8 cellular contexts compared by ENCODE assay signal in genomic region chr11:44556735-44557409, GRCh38. TPM values are rescaled to one million over a fixed set of nuclear protein-coding genes. Genes with fewer than 3 reads are reported as not detected.
A peak's percentile ranks its signal among the peaks of the same experiment; 100 is the strongest.
DNase-seq lines count a peak whose midpoint lies in the region; ATAC-seq and TF ChIP-seq lines count a peak whose summit lies in the region.

No MANE protein-coding gene starts in this region.

- no peaks in the 10 kb centered on the region for H3K36me3 Mint-ChIP-seq in activated CD4-positive, alpha-beta T cell treated with anti-CD3 and anti-CD28 coated beads, Interleukin-2, amount 10 ng/mL, durations not matched to agents 7 days and 5 days (ENCODE audit: low read depth)

- intact Hi-C loops in dorsolateral prefrontal cortex (cut with DNase I) (loop anchor here (1.0 to 5.0 kb wide), 4 partner anchors 60 to 355 kb away; partner anchors contain the start of gene TSPAN18 (in 2 of the 2)), stomach (cut with DNase I; ENCODE audit: low total_unique reads) (no loop called here)

- no peak for TF ChIP-seq POLR2A in stomach (IDR thresholded peaks at IDR 0.05)

- H3K27ac Mint-ChIP-seq in activated CD4-positive, alpha-beta T cell treated with anti-CD3 and anti-CD28 coated beads, Interleukin-2, amount 10 ng/mL, durations not matched to agents 7 days and 5 days = no peak overlapping the region

- peaks cover under 1% of the 10 kb centered on the region for H3K27me3 Mint-ChIP-seq in activated CD4-positive, alpha-beta T cell treated with anti-CD3 and anti-CD28 coated beads, Interleukin-2, amount 10 ng/mL, durations not matched to agents 7 days and 5 days

- ATAC-seq in GM21423 (IDR thresholded peaks at IDR 0.05; ENCODE audit: unreplicated experiment) = peak; percentile 32
- no peak for ATAC-seq in GM21360 (IDR thresholded peaks at IDR 0.05; ENCODE audit: unreplicated experiment)

- POLR2A ChIA-PET in activated CD4-positive, alpha-beta T cell treated with anti-CD3 and anti-CD28 coated beads, Interleukin-2, amount 10 ng/mL, durations not matched to agents 7 days and 5 days (lab: Charles Lee) = interaction anchor here (0.7 kb wide), 2 partner anchors 8 to 60 kb away, joined by 3 to 9 read pairs; no protein-coding TSS in a partner anchor

- 18 to 32% (median 22%) methylated on average over 10 to 11 of the region's 11 CpGs for WGBS in stomach, 5 donors

- H3K27ac ChIP-seq in dorsolateral prefrontal cortex = peak overlapping the region in 23 of 59 donors; percentile 2 to 74 (median 40)
- no peak overlapping the region for H3K27ac ChIP-seq in stomach

- H3K36me3 ChIP-seq in stomach = no peaks in the 10 kb centered on the region

- CTCF ChIA-PET in activated CD4-positive, alpha-beta T cell treated with anti-CD3 and anti-CD28 coated beads, Interleukin-2, amount 10 ng/mL, durations not matched to agents 7 days and 5 days (lab: Charles Lee) = interaction anchor here (0.6 to 4.0 kb wide), 17 partner anchors 9 to 221 kb away, joined by 3 to 45 read pairs (median 4); partner anchors contain the start of gene CD82

- peak; percentile 40 to 95 (median 84) for TF ChIP-seq CTCF in dorsolateral prefrontal cortex (IDR thresholded peaks at IDR 0.05 in 54 of 56, conservative IDR thresholded peaks at IDR 0.05 in 2 of 56; ENCODE audit: low read depth in 1 of 56, partially characterized antibody in 56 of 56)
- peak in 5 of 7 experiments; percentile 50 to 94 (median 86) for TF ChIP-seq CTCF in stomach (IDR thresholded peaks at IDR 0.05)

- peaks cover 4% of the 10 kb centered on the region for H3K9me3 Mint-ChIP-seq in activated CD4-positive, alpha-beta T cell treated with anti-CD3 and anti-CD28 coated beads, Interleukin-2, amount 10 ng/mL, durations not matched to agents 7 days and 5 days

- peaks cover 0 to 3% (median 0%) of the 10 kb centered on the region in 4 donors for H3K9me3 ChIP-seq in stomach

- no peaks in the 10 kb centered on the region for H3K27me3 ChIP-seq in dorsolateral prefrontal cortex
- no peaks in the 10 kb centered on the region for H3K27me3 ChIP-seq in stomach

- DNase-seq in COR-L47 (lab: John Stamatoyannopoulos, UW) = peak; percentile 25
- DNase-seq in NCI-H1694 (lab: John Stamatoyannopoulos, UW) = peak; percentile 26
- DNase-seq in activated CD4-positive, alpha-beta T cell treated with anti-CD3 and anti-CD28 coated beads, Interleukin-2, amount 10 ng/mL, durations not matched to agents 7 days and 5 days = peak; percentile 75
- peak in 8 of 10 donors; percentile 61 to 80 (median 69) for DNase-seq in dorsolateral prefrontal cortex
- peak; percentile 81 for DNase-seq in midbrain (lab: John Stamatoyannopoulos, UW)
- DNase-seq in stomach = peak; percentile 77

- no peak overlapping the region for H3K4me3 Mint-ChIP-seq in activated CD4-positive, alpha-beta T cell treated with anti-CD3 and anti-CD28 coated beads, Interleukin-2, amount 10 ng/mL, durations not matched to agents 7 days and 5 days

- H3K4me1 Mint-ChIP-seq in activated CD4-positive, alpha-beta T cell treated with anti-CD3 and anti-CD28 coated beads, Interleukin-2, amount 10 ng/mL, durations not matched to agents 7 days and 5 days = peaks cover 37% of the 10 kb centered on the region

- TF ChIP-seq EP300 in stomach (IDR thresholded peaks at IDR 0.05) = no peak

- H3K4me3 ChIP-seq in dorsolateral prefrontal cortex = no peak overlapping the region
- no peak overlapping the region for H3K4me3 ChIP-seq in stomach

- peaks cover 0 to 10% (median 6%) of the 10 kb centered on the region in 4 donors for H3K4me1 ChIP-seq in stomach

RNA-seq across cellular contexts. Expression of gene CD82, which starts 8.6 kb away (rescaled TPM):
- total RNA-seq in activated CD4-positive, alpha-beta T cell treated with anti-CD3 and anti-CD28 coated beads, Interleukin-2, amount 10 ng/mL, durations not matched to agents 7 days and 5 days = 100 to 1,000 TPM; 126 to 128 TPM
- total RNA-seq in dorsolateral prefrontal cortex (100 to 1,000 TPM in 11 of 120 experiments, 10 to 100 TPM in 109; 22.6 to 179 (median 59.4) TPM), stomach (10 to 100 TPM in 4 of 5 donors, under 1 TPM in 1; 0.58 to 49.6 (median 24.6) TPM)
- 10 to 100 TPM in 2 of 3 donors, 1 to 10 TPM in 1; 9.9 to 54.4 (median 45.1) TPM for polyA plus RNA-seq in stomach

Comparison
In these comparisons a context has a peak if more than half of its experiments do, and no peak if none do; other contexts are left out.
1. DNase-seq: peak in every context shown above with its lines; median percentile 81 in midbrain; 77 in stomach; 75 in activated CD4-positive, alpha-beta T cell treated with anti-CD3 and anti-CD28 coated beads, Interleukin-2, amount 10 ng/mL, durations not matched to agents 7 days and 5 days; 69 in dorsolateral prefrontal cortex; 26 in NCI-H1694; 25 in COR-L47.